12 cellular contexts compared by ENCODE assay signal in the genomic region with DNA sequence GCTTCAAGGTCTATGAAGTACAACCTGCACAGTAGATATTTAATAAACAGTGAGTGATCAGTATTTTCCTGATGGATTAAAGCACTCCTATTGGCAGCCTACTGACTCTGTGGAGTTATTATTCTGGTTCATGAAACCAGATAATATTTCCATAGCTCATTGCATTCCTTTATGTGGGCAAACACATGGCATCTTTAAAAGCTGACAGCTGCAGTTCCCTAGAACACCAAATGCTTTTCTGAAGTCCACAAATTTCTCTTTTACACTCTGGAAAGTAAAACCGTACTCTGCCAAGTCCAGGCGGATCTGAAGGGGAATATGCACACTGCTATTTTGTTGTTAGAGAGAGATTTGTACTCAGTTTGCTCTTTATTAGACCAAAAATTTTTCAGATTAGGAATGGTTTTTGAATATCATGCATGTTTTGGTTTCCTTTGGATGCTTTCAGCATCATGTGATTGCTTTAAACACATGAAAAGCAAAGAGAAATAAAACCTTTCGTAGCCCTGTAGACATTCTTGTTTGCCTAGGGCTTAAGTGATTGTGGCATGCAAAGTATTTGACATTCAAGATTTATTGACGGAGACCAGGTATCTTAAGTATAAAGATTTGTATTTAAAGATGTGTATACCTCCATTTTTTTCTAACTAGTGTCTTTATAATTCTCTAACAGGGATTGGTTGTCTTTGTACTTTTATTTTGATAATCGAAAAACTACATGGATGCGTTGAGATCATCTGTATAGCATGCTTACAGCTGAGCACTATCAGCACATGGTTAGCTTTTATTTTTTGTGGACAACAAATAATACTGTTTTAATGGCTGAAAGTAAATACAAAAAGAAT. TPM values are rescaled to one million over a fixed set of nuclear protein-coding genes. Genes with fewer than 3 reads are reported as not detected.
DNase-seq lines count a peak whose midpoint lies in the region; ATAC-seq and TF ChIP-seq lines count a peak whose summit lies in the region.
"Had no signal": no experiment of that assay in that cellular context is flagged by ENCODE, and none has a peak within 500 bp of the region (broad histone marks: within the 10 kb centered on the region; RNA-seq: fewer than 3 reads in every experiment).

No MANE protein-coding gene starts in this region.

- no peak overlapping the region for H3K4me3 Mint-ChIP-seq in CD8-positive, alpha-beta memory T cell
- H3K4me3 Mint-ChIP-seq: activated T-cell treated with anti-CD3 and anti-CD28 coated beads, Interleukin-2, amount 50 U/mL, for 72 hours; stimulated activated naive CD8-positive, alpha-beta T cell treated with anti-CD3 and anti-CD28 coated beads, Interleukin-15, amount 100 ng/mL, for 72 hours had no signal

- intact Hi-C loops in Panc1 (cut with micrococcal nuclease; ENCODE audit: unreplicated experiment) (no loop called here), thyroid gland (cut with DNase I) (no loop called here)

- ATAC-seq in Panc1 (0 out of 2 replicates have a peak, but pooled peaks have one; percentile 36), GM18909 (IDR thresholded peaks at IDR 0.05; ENCODE audit: poor library complexity, unreplicated experiment) (no peak)
- ATAC-seq: activated T-cell treated with anti-CD3 and anti-CD28 coated beads, Interleukin-2, amount 50 U/mL, for 72 hours; HCT116; stimulated activated naive CD8-positive, alpha-beta T cell treated with anti-CD3 and anti-CD28 coated beads, Interleukin-15, amount 100 ng/mL, for 72 hours had no signal

- H3K4me3 ChIP-seq in Panc1 (ENCODE audit: low read depth in 2 of 2, low read length in 2 of 2) (no peak overlapping the region), thyroid gland (replicated peaks in 1 of 3) (no peak overlapping the region)
- no peak overlapping the region for H3K4me3 ChIP-seq in CD8-positive, alpha-beta memory T cell (ENCODE audit: low read length)

- POLR2A ChIA-PET in Panc1 (lab: Charles Lee): interaction anchor here (0.6 kb wide), 1 partner anchor 18 kb away, joined by 14 read pairs; no protein-coding TSS in a partner anchor
- POLR2A ChIA-PET in CD8-positive, alpha-beta memory T cell (lab: Charles Lee): no interaction called here

- WGBS in thyroid gland, 2 donors: 50 to 53% methylated on average over 6 of the region's 6 CpGs

- H3K36me3 Mint-ChIP-seq in CD8-positive, alpha-beta memory T cell: peaks cover 3 to 28% (median 23%) of the 10 kb centered on the region in 3 donors

- H3K36me3 ChIP-seq in Panc1 (ENCODE audit: control insufficient read depth, insufficient read depth, low read length): no peaks in the 10 kb centered on the region; the same call in 1 of the 2 replicates
- no peaks in the 10 kb centered on the region for H3K36me3 ChIP-seq in thyroid gland
- no peaks in the 10 kb centered on the region for H3K36me3 ChIP-seq in CD8-positive, alpha-beta memory T cell (ENCODE audit: insufficient read depth, low read length)

- peak overlapping the region in 3 of 8 donors; percentile 7 to 36 (median 32) for H3K27ac Mint-ChIP-seq in CD8-positive, alpha-beta memory T cell
- H3K27ac Mint-ChIP-seq: activated T-cell treated with anti-CD3 and anti-CD28 coated beads, Interleukin-2, amount 50 U/mL, for 72 hours; stimulated activated naive CD8-positive, alpha-beta T cell treated with anti-CD3 and anti-CD28 coated beads, Interleukin-15, amount 100 ng/mL, for 72 hours had no signal

- no peak for TF ChIP-seq POLR2A in thyroid gland (IDR thresholded peaks at IDR 0.05)

- BruUV-seq in Panc1 (replicated peaks; lab: Mats Ljungman, UMichigan): TSS peak; percentile 9

- DNase-seq in NCI-H748 (lab: John Stamatoyannopoulos, UW; ENCODE audit: unreplicated experiment) (peak; percentile 60), NCI-H748 treated with DMSO at 0.1 percent for 48 hours (lab: John Stamatoyannopoulos, UW) (no peak), Panc1 (ENCODE audit: low read depth, low spot score) (no peak), foreskin melanocyte (peak; percentile 74), thyroid gland (no peak), Kasumi-1 (lab: John Stamatoyannopoulos, UW) (no peak)
- no peak for DNase-seq in CD8-positive, alpha-beta memory T cell
- DNase-seq: activated T-cell treated with anti-CD3 and anti-CD28 coated beads, Interleukin-2, amount 50 U/mL, for 72 hours; NCI-H524; stimulated activated naive CD8-positive, alpha-beta T cell treated with anti-CD3 and anti-CD28 coated beads, Interleukin-15, amount 100 ng/mL, for 72 hours had no signal

- peak overlapping the region; percentile 66 for H3K27ac ChIP-seq in Panc1 (ENCODE audit: low read length)
- H3K27ac ChIP-seq in thyroid gland: peak overlapping the region; percentile 12 to 51 (median 31)
- no peak overlapping the region for H3K27ac ChIP-seq in CD8-positive, alpha-beta memory T cell (ENCODE audit: low read depth, low read length)

- H3K27me3 Mint-ChIP-seq in CD8-positive, alpha-beta memory T cell: no peaks in the 10 kb centered on the region
- H3K27me3 Mint-ChIP-seq: stimulated activated naive CD8-positive, alpha-beta T cell treated with anti-CD3 and anti-CD28 coated beads, Interleukin-15, amount 100 ng/mL, for 72 hours had no signal

- H3K9me3 Mint-ChIP-seq in CD8-positive, alpha-beta memory T cell: peaks cover 0 to 2% (median 0%) of the 10 kb centered on the region in 5 donors
- H3K9me3 Mint-ChIP-seq: stimulated activated naive CD8-positive, alpha-beta T cell treated with anti-CD3 and anti-CD28 coated beads, Interleukin-15, amount 100 ng/mL, for 72 hours had no signal

- CTCF ChIA-PET in Panc1 (lab: Charles Lee): no interaction called here
- CTCF ChIA-PET in CD8-positive, alpha-beta memory T cell (lab: Charles Lee): interaction anchor here (0.9 to 1.3 kb wide), 2 partner anchors 32 to 72 kb away, joined by 3 to 4 read pairs; no protein-coding TSS in a partner anchor

- in situ Hi-C loops in Panc1 (cut with HindIII; ENCODE audit: low pct_unique_long_range_greater_than_20kb, low sequenced_read_pairs): no loop called here

- H3K27me3 ChIP-seq in Panc1 (ENCODE audit: control insufficient read depth, insufficient read depth, low read length) (no peaks in the 10 kb centered on the region), thyroid gland (no peaks in the 10 kb centered on the region)
- no peaks in the 10 kb centered on the region for H3K27me3 ChIP-seq in CD8-positive, alpha-beta memory T cell (ENCODE audit: insufficient read depth, low read length, poor library complexity, severe bottlenecking)

- peaks cover 48 to 66% (median 51%) of the 10 kb centered on the region in 3 donors for H3K4me1 Mint-ChIP-seq in CD8-positive, alpha-beta memory T cell

- peaks cover 44% of the 10 kb centered on the region for H3K4me1 ChIP-seq in Panc1 (ENCODE audit: control insufficient read depth, insufficient read depth, low read length)
- peaks cover 33 to 44% of the 10 kb centered on the region in 2 donors for H3K4me1 ChIP-seq in thyroid gland
- peaks cover 7% of the 10 kb centered on the region for H3K4me1 ChIP-seq in CD8-positive, alpha-beta memory T cell (ENCODE audit: insufficient read depth, low read length)

- TF ChIP-seq CTCF in Panc1 (IDR thresholded peaks at IDR 0.05) (no peak), thyroid gland (IDR thresholded peaks at IDR 0.05) (no peak)

- H3K9me3 ChIP-seq in Panc1 (ENCODE audit: control insufficient read depth, insufficient read depth, low read depth, low read length): no peaks in the 10 kb centered on the region
- H3K9me3 ChIP-seq in thyroid gland: no peaks in the 10 kb centered on the region
- H3K9me3 ChIP-seq in CD8-positive, alpha-beta memory T cell (ENCODE audit: low read length): no peaks in the 10 kb centered on the region

RNA-seq across cellular contexts. Expression of gene SEC14L1, which starts 19.5 kb away (rescaled TPM):
- 279 TPM for total RNA-seq in Panc1 (2021; ENCODE audit: unreplicated experiment)
- polyA plus RNA-seq in Panc1 (2012; ENCODE audit: insufficient read length): 156 TPM
- total RNA-seq in thyroid gland: 100 to 1,000 TPM in 2 of 4 donors, 10 to 100 TPM in 2; 57.6 to 287 (median 102) TPM
- total RNA-seq in CD8-positive, alpha-beta memory T cell: 10 to 100 TPM; 73.3 to 75.6 TPM
- polyA plus RNA-seq in CD8-positive, alpha-beta memory T cell: 9.5 TPM

Comparison
In these comparisons a context has a peak if more than half of its experiments do, and no peak if none do; other contexts are left out.
1. DNase-seq: peak in NCI-H748 (single experiment) and foreskin melanocyte (single experiment); none in NCI-H748 treated with DMSO at 0.1 percent for 48 hours (single experiment), Panc1 (single experiment), thyroid gland (0 of 2), CD8-positive, alpha-beta memory T cell (0 of 5) and Kasumi-1 (0 of 2).